ENCODE assay signal across 26 cellular contexts in genomic region chr12:91940826-91941225, GRCh38.
"Had no signal": no experiment of that assay in that cellular context is flagged by ENCODE, and none has a peak within 500 bp of the region (broad histone marks: within the 10 kb centered on the region; RNA-seq: fewer than 3 reads in every experiment).

No MANE protein-coding gene starts in this region.

- H3K4me1 Mint-ChIP-seq: nephron, neural progenitor cell had no signal

- ATAC-seq: gastrocnemius medialis; left lobe of liver; naive thymus-derived CD4-positive, alpha-beta T cell; right lobe of liver; stimulated activated naive CD8-positive, alpha-beta T cell treated with anti-CD3 and anti-CD28 coated beads, Interleukin-15, Interleukin-2, amounts not matched to agents 100 U/mL and 50 U/mL, for 24 hours had no signal

- H3K27ac Mint-ChIP-seq: naive thymus-derived CD4-positive, alpha-beta T cell; nephron; neural progenitor cell; progenitor cell of endocrine pancreas; type B pancreatic cell had no signal

- H3K27ac ChIP-seq: esophagus muscularis mucosa, gastrocnemius medialis, neural progenitor cell, parathyroid adenoma, right lobe of liver, testis, tibial artery had no signal

- FAIRE-seq: keratinocyte, urothelium cell line had no signal

- H3K4me3 Mint-ChIP-seq: naive thymus-derived CD4-positive, alpha-beta T cell; nephron; neural progenitor cell; type B pancreatic cell had no signal

- H3K27me3 Mint-ChIP-seq: progenitor cell of endocrine pancreas, type B pancreatic cell had no signal

- H3K36me3 Mint-ChIP-seq: neural progenitor cell, type B pancreatic cell had no signal

- H3K9me3 Mint-ChIP-seq: nephron, neural progenitor cell had no signal

- DNase-seq: cerebellar nuclear complex; cortex of kidney; effector CD4-positive, alpha-beta T cell; gastrocnemius medialis; head of caudate nucleus; mesendoderm; midbrain; naive thymus-derived CD4-positive, alpha-beta T cell; right lobe of liver; stimulated activated CD4-positive, alpha-beta T cell treated with anti-CD3 and anti-CD28 coated beads, Interleukin-12 subunit alpha, Interleukin-12 subunit beta, amount 100 ng/mL, for 4 hours; stimulated activated CD4-positive, alpha-beta T cell treated with anti-CD3 and anti-CD28 coated beads, Interleukin-1b, Interleukin-23, amount 100 ng/mL, for 48 hours; stimulated activated CD4-positive, alpha-beta T cell treated with anti-CD3 and anti-CD28 coated beads, Interleukin-4, amount 100 ng/mL, for 1 hour; stimulated activated CD8-positive, alpha-beta memory T cell treated with anti-CD3 and anti-CD28 coated beads, Interleukin-4, amount 100 ng/mL, for 48 hours; stimulated activated naive CD8-positive, alpha-beta T cell treated with anti-CD3 and anti-CD28 coated beads, Interleukin-15, Interleukin-2, amounts not matched to agents 100 U/mL and 50 U/mL, for 24 hours; substantia nigra; testis; tibial artery had no signal
